In genomic region chr15:85234450-85235196, GRCh38 we compare ENCODE assay signal across 8 cellular contexts.
A peak's percentile ranks its signal among the peaks of the same experiment; 100 is the strongest.
DNase-seq lines count a peak whose midpoint lies in the region; ATAC-seq, FAIRE-seq and TF ChIP-seq lines count a peak whose summit lies in the region.
"Not testable (repeated sequence)": the region's sequence is repeated elsewhere in the genome, so short reads cannot be mapped to it uniquely, and the experiment has no call there.

No MANE protein-coding gene starts in this region.

- DNase-seq in Caco-2; WERI-Rb-1; K562 (ENCODE audit: extremely low read depth in 1 of 4, low spot score in 3 of 4); epithelial cell of proximal tubule (ENCODE audit: low read depth); osteocyte (ENCODE audit: extremely low spot score, unreplicated experiment); suprapubic skin (ENCODE audit: low spot score in 2 of 2): not testable (repeated sequence)
- peak; percentile 30 for DNase-seq in kidney

- not testable (repeated sequence) for H3K4me1 Mint-ChIP-seq in Caco-2 (ENCODE audit: low read depth, unreplicated experiment); osteocyte (ENCODE audit: unreplicated experiment)

- CTCF ChIA-PET in Caco-2 (lab: Charles Lee); K562 (lab: Yijun Ruan, JAX; ENCODE audit: low intra/inter-chr PET ratio): not testable (repeated sequence)

- not testable (repeated sequence) for H3K36me3 Mint-ChIP-seq in Caco-2 (ENCODE audit: insufficient read depth, unreplicated experiment); osteocyte (ENCODE audit: unreplicated experiment)

- not testable (repeated sequence) for H3K27me3 ChIP-seq in Caco-2 (replicated peaks; ENCODE audit: control insufficient read depth, insufficient read depth, low read length); HUES64 (ENCODE audit: insufficient read depth, low read length); WERI-Rb-1 (ENCODE audit: insufficient read depth, low read depth, severe bottlenecking); K562 (ENCODE audit: control insufficient read depth in 2 of 2, insufficient read depth in 2 of 2, low read length in 2 of 2); suprapubic skin

- not testable (repeated sequence) for H3K27ac ChIP-seq in HUES64 (ENCODE audit: low read depth, low read length); WERI-Rb-1; K562 (ENCODE audit: extremely low read depth, low read depth, low read length); kidney (ENCODE audit: low read depth in 2 of 2, low read length in 2 of 2); suprapubic skin

- not testable (repeated sequence) for H3K4me1 ChIP-seq in Caco-2; HUES64 (ENCODE audit: insufficient read depth, low read length); K562 (replicated peaks in 1 of 2; ENCODE audit: control insufficient read depth in 2 of 2, insufficient read depth in 2 of 2, low read length in 2 of 2); kidney (ENCODE audit: control insufficient read depth in 1 of 2, insufficient read depth in 1 of 2, low read depth in 1 of 2, low read length in 2 of 2); suprapubic skin

- TF ChIP-seq RAD21 in K562 (CRISPR knock-in tag; conservative IDR thresholded peaks at IDR 0.05 in 1 of 2, IDR thresholded peaks at IDR 0.05 in 1 of 2): not testable (repeated sequence)

- not testable (repeated sequence) for H4K20me1 ChIP-seq in K562 (replicated peaks; ENCODE audit: control insufficient read depth, insufficient read depth, low read length)

- 0% methylated on average over 2 of the region's 55 CpGs for WGBS in HUES64
- WGBS in K562 (ENCODE audit: insufficient coverage, low coverage, missing lambda C conversion rate): no CpG with 5 or more reads among the region's 55 CpGs
- no CpG with 5 or more reads among the region's 55 CpGs for whole genome bisulfite sequencing in suprapubic skin

- not testable (repeated sequence) for H3K9ac ChIP-seq in HUES64 (ENCODE audit: low read depth, low read length); K562 (ENCODE audit: insufficient read depth in 1 of 2, low read depth in 2 of 2, low read length in 2 of 2); kidney (ENCODE audit: low read length in 2 of 2)

- not testable (repeated sequence) for TF ChIP-seq CTCF in Caco-2 (IDR thresholded peaks at IDR 0.05; ENCODE audit: insufficient read depth in 1 of 2, low read depth in 1 of 2, low read length in 1 of 2, severe bottlenecking in 1 of 2, unreplicated experiment in 1 of 2); WERI-Rb-1 (IDR thresholded peaks at IDR 0.05; ENCODE audit: low read depth, low read length); K562 (IDR thresholded peaks at IDR 0.05 in 2 of 3, conservative IDR thresholded peaks at IDR 0.05 in 1 of 3; ENCODE audit: insufficient read depth in 2 of 3, low read depth in 1 of 3, low read length in 3 of 3); epithelial cell of proximal tubule (conservative IDR thresholded peaks at IDR 0.05; ENCODE audit: low read depth, low read length); kidney (IDR thresholded peaks at IDR 0.05; ENCODE audit: borderline replicate concordance, extremely low read depth, insufficient read depth); osteocyte (IDR thresholded peaks at IDR 0.05); suprapubic skin (IDR thresholded peaks at IDR 0.05)

- TF ChIP-seq POLR2A in K562 (conservative IDR thresholded peaks at IDR 0.05); suprapubic skin (IDR thresholded peaks at IDR 0.05): not testable (repeated sequence)

- not testable (repeated sequence) for ATAC-seq in K562

- not testable (repeated sequence) for H3K79me2 ChIP-seq in K562 (ENCODE audit: control insufficient read depth, insufficient read depth, low read length)

- not testable (repeated sequence) for BruUV-seq in Caco-2 (replicated peaks; lab: Mats Ljungman, UMichigan); K562 (replicated peaks; lab: Mats Ljungman, UMichigan)

- H3K9me3 ChIP-seq in Caco-2; HUES64 (ENCODE audit: insufficient read depth, low read depth, low read length); WERI-Rb-1 (ENCODE audit: severe bottlenecking); K562 (replicated peaks; ENCODE audit: control insufficient read depth, insufficient read depth, low read depth, low read length); kidney (ENCODE audit: control insufficient read depth in 1 of 2, low read length in 2 of 2); suprapubic skin: not testable (repeated sequence)

- H3K4me3 ChIP-seq in Caco-2 (ENCODE audit: low read depth, low read length) (peak overlapping the region; percentile 30), HUES64 (ENCODE audit: low read length) (peak overlapping the region; percentile 38), WERI-Rb-1 (ENCODE audit: low read depth, low read length) (peak overlapping the region; percentile 32; the same call in 1 of the 2 replicates), epithelial cell of proximal tubule (ENCODE audit: low read depth, low read length) (peak overlapping the region; percentile 24), kidney (ENCODE audit: low read length in 2 of 2) (peak overlapping the region in 1 of 2 donors; percentile 51), suprapubic skin (peak overlapping the region; percentile 51)
- H3K4me3 ChIP-seq in K562: not testable (repeated sequence)

- not testable (repeated sequence) for H3K9me3 Mint-ChIP-seq in Caco-2 (ENCODE audit: unreplicated experiment); osteocyte (ENCODE audit: unreplicated experiment)

- in situ Hi-C loops in K562 (cut with MboI): not testable (repeated sequence)

- FAIRE-seq in K562 (lab: Jason Lieb, UNC); kidney (lab: Jason Lieb, UNC): not testable (repeated sequence)

- intact Hi-C loops in Caco-2 (cut with micrococcal nuclease; ENCODE audit: unreplicated experiment); K562 (cut with micrococcal nuclease); kidney (cut with DNase I): not testable (repeated sequence)

- TF ChIP-seq EP300 in K562 (IDR thresholded peaks at IDR 0.05; ENCODE audit: low read length); suprapubic skin (IDR thresholded peaks at IDR 0.05): not testable (repeated sequence)

- H3K36me3 ChIP-seq in Caco-2 (ENCODE audit: control insufficient read depth, insufficient read depth, low read length); HUES64 (ENCODE audit: insufficient read depth, low read length); WERI-Rb-1; K562 (ENCODE audit: control insufficient read depth, insufficient read depth, low read length); kidney (ENCODE audit: control insufficient read depth in 1 of 2, insufficient read depth in 2 of 2, low read length in 2 of 2); suprapubic skin: not testable (repeated sequence)

- H3K27ac Mint-ChIP-seq in Caco-2 (ENCODE audit: unreplicated experiment); osteocyte (ENCODE audit: unreplicated experiment): not testable (repeated sequence)

- not testable (repeated sequence) for H3K4me2 ChIP-seq in K562 (ENCODE audit: insufficient read depth, low read length)

- peak overlapping the region; percentile 50 for H3K4me3 Mint-ChIP-seq in Caco-2 (ENCODE audit: unreplicated experiment)
- H3K4me3 Mint-ChIP-seq in osteocyte (ENCODE audit: unreplicated experiment): peak overlapping the region; percentile 58

- H2AFZ ChIP-seq in K562 (ENCODE audit: low read depth, low read length): not testable (repeated sequence)

- not testable (repeated sequence) for H3K9me1 ChIP-seq in K562 (ENCODE audit: control insufficient read depth, insufficient read depth, low read length)

- H3K27me3 Mint-ChIP-seq in Caco-2 (ENCODE audit: insufficient read depth, unreplicated experiment); osteocyte (ENCODE audit: unreplicated experiment): not testable (repeated sequence)

- POLR2A ChIA-PET in Caco-2 (lab: Charles Lee); K562 (lab: Yijun Ruan, JAX): not testable (repeated sequence)

TF ChIP-seq in K562, 482 proteins besides CTCF, POLR2A, EP300 and RAD21:
- TF ChIP-seq, protein P1, sequence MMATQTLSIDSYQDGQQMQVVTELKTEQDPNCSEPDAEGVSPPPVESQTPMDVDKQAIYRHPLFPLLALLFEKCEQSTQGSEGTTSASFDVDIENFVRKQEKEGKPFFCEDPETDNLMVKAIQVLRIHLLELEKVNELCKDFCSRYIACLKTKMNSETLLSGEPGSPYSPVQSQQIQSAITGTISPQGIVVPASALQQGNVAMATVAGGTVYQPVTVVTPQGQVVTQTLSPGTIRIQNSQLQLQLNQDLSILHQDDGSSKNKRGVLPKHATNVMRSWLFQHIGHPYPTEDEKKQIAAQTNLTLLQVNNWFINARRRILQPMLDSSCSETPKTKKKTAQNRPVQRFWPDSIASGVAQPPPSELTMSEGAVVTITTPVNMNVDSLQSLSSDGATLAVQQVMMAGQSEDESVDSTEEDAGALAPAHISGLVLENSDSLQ (IDR thresholded peaks at IDR 0.05): peak; percentile 81
TF ChIP-seq in K562: peak in this region for 1; not testable (repeated sequence) for 481.
